In the genomic region with DNA sequence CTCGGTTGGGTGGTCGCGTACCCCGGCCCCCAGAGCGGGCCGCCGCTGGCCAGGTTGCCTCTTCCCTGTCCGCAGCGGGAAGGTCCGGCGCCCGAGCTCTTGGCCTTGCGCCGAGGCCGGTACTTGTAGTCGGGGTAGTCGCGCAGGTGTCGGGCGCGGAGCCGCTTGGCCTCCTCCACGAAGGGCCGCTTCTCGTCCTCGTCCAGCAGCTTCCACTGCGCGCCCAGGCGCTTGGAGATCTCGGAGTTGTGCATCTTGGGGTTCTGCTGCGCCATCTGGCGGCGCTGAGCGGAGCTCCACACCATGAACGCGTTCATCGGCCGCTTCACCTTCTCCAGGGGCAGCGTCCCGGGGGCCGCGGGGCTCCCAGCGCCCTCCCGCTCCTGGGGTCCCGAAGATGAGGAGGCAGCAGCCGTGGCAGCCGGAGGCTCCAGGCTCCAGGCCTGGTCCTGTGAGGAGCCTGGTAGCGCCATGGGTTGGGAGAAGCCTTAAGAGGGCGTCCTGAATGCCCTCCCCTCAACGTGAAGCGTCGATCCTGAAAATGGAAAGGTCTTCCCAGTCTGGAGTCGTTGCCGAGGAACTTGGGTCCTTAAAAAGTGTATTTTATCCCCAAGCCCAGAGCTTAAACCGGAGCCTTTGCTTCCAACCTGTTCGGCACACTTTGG, we compare ENCODE assay signal across 9 cellular contexts. TPM values are rescaled to one million over a fixed set of nuclear protein-coding genes. Genes with fewer than 3 reads are reported as not detected.
DNase-seq lines count a peak whose midpoint lies in the region; ATAC-seq and TF ChIP-seq lines count a peak whose summit lies in the region.
"Had no signal": no experiment of that assay in that cellular context is flagged by ENCODE, and none has a peak within 500 bp of the region (broad histone marks: within the 10 kb centered on the region; RNA-seq: fewer than 3 reads in every experiment).

No MANE protein-coding gene starts in this region.

- H3K4me2 ChIP-seq in PC-3 (ENCODE audit: low read length) (no peak overlapping the region), neural cell (ENCODE audit: low read length) (no peak overlapping the region)

- H3K9me3 ChIP-seq in PC-3 (ENCODE audit: low read length): no peaks in the 10 kb centered on the region
- no peaks in the 10 kb centered on the region for H3K9me3 ChIP-seq in neural cell (ENCODE audit: low read length)

- H3K36me3 Mint-ChIP-seq in activated naive CD4-positive, alpha-beta T cell treated with anti-CD3 and anti-CD28 coated beads, Interleukin-2, amount 50 U/mL, for 72 hours: peaks cover 14 to 22% of the 10 kb centered on the region in 2 donors

- H3F3A ChIP-seq in PC-3 (ENCODE audit: low read length, unreplicated experiment): no peaks in the 10 kb centered on the region
- no peaks in the 10 kb centered on the region for H3F3A ChIP-seq in neural cell (ENCODE audit: insufficient read depth, low read length, poor library complexity, severe bottlenecking)

- CTCF ChIA-PET in PC-3 (lab: Charles Lee): interaction anchor here (0.6 to 1.1 kb wide), 2 partner anchors 32 to 98 kb away, joined by 4 to 5 read pairs; a partner anchor contains a TSS

- TF ChIP-seq CTCF in PC-3 (conservative IDR thresholded peaks at IDR 0.05; ENCODE audit: low read depth, low read length) (peak; percentile 61), neural cell (IDR thresholded peaks at IDR 0.05; ENCODE audit: poor library complexity, severe bottlenecking) (peak; percentile 82)

- peak; percentile 38 for ATAC-seq in PC-3
- ATAC-seq in activated naive CD4-positive, alpha-beta T cell treated with anti-CD3 and anti-CD28 coated beads, Interleukin-2, amount 50 U/mL, for 72 hours: peak; percentile 55 to 82

- intact Hi-C loops in PC-3 (cut with micrococcal nuclease): no loop called here

- H3K4me1 ChIP-seq in PC-3 (ENCODE audit: insufficient read depth, low read length): peaks cover 49% of the 10 kb centered on the region

- peak; percentile 93 for DNase-seq in G401 (ENCODE audit: low spot score)
- DNase-seq in PC-3: peak; percentile 46
- peak; percentile 71 to 72 for DNase-seq in activated naive CD4-positive, alpha-beta T cell treated with anti-CD3 and anti-CD28 coated beads, Interleukin-2, amount 50 U/mL, for 72 hours (ENCODE audit: low spot score in 2 of 2)
- DNase-seq in germinal center (ENCODE audit: low spot score): peak; percentile 80
- DNase-seq in stromal cell of bone marrow (ENCODE audit: low read depth): peak; percentile 65
- DNase-seq in COLO829 (ENCODE audit: low spot score): no peak
- no peak for DNase-seq in NCI-H510A treated with DMSO at 0.1 percent for 48 hours (lab: John Stamatoyannopoulos, UW)

- in situ Hi-C loops in G401 (cut with HindIII; ENCODE audit: low sequenced_read_pairs): no loop called here

- H3K36me3 ChIP-seq in PC-3 (ENCODE audit: low read depth, low read length): peaks cover 6% of the 10 kb centered on the region; the same call in 1 of the 2 replicates
- H3K36me3 ChIP-seq in neural cell (ENCODE audit: insufficient read depth, low read length): peaks cover 5% of the 10 kb centered on the region

- peak; percentile 68 for TF ChIP-seq RAD21 in neural cell (conservative IDR thresholded peaks at IDR 0.05)

- no peak overlapping the region for H3K9ac ChIP-seq in PC-3 (ENCODE audit: low read length)
- no peak overlapping the region for H3K9ac ChIP-seq in neural cell (ENCODE audit: low read length)

- H3K27ac ChIP-seq in PC-3 (ENCODE audit: low read length) (peak overlapping the region; percentile 92; the same call in 1 of the 2 replicates), neural cell (ENCODE audit: low read length) (no peak overlapping the region)

- no peak for TF ChIP-seq EP300 in neural cell (conservative IDR thresholded peaks at IDR 0.05; ENCODE audit: poor library complexity, severe bottlenecking)

- H3K79me2 ChIP-seq in PC-3 (ENCODE audit: low read length) (peaks cover 32% of the 10 kb centered on the region), neural cell (replicated peaks; ENCODE audit: insufficient read depth, low read length) (no peaks in the 10 kb centered on the region)

- H2AFZ ChIP-seq in PC-3 (ENCODE audit: low read length) (no peak overlapping the region), neural cell (ENCODE audit: low read depth, low read length) (no peak overlapping the region)

- BruUV-seq in PC-3 (replicated peaks; lab: Mats Ljungman, UMichigan): TSS peak; percentile 48

- H3K27me3 ChIP-seq in PC-3 (ENCODE audit: low read length) (no peaks in the 10 kb centered on the region), neural cell (ENCODE audit: insufficient read depth, low read depth, low read length) (no peaks in the 10 kb centered on the region)

- no peak overlapping the region for H3K4me3 ChIP-seq in PC-3 (ENCODE audit: low read length)
- peak overlapping the region; percentile 38 for H3K4me3 ChIP-seq in neural cell (ENCODE audit: low read length)

- POLR2A ChIA-PET in PC-3 (lab: Charles Lee; ENCODE audit: unreplicated experiment): no interaction called here

- no peaks in the 10 kb centered on the region for H3K9me2 ChIP-seq in PC-3 (replicated peaks; ENCODE audit: low read length)
- H3K9me2 ChIP-seq in neural cell (ENCODE audit: insufficient read depth, low read length): no peaks in the 10 kb centered on the region

- H3K27ac Mint-ChIP-seq in activated naive CD4-positive, alpha-beta T cell treated with anti-CD3 and anti-CD28 coated beads, Interleukin-2, amount 50 U/mL, for 72 hours: no peak overlapping the region

- H4K20me1 ChIP-seq in PC-3 (ENCODE audit: low read length) (no peaks in the 10 kb centered on the region), neural cell (ENCODE audit: insufficient read depth) (no peaks in the 10 kb centered on the region)

- H3K9me3 Mint-ChIP-seq in activated naive CD4-positive, alpha-beta T cell treated with anti-CD3 and anti-CD28 coated beads, Interleukin-2, amount 50 U/mL, for 72 hours: no peaks in the 10 kb centered on the region

TF ChIP-seq in neural cell, 6 proteins besides CTCF, POLR2A, EP300 and RAD21:
- peak; percentile 33 for TF ChIP-seq MXI1 (conservative IDR thresholded peaks at IDR 0.05; ENCODE audit: poor library complexity, severe bottlenecking)
- TF ChIP-seq, protein P1, sequence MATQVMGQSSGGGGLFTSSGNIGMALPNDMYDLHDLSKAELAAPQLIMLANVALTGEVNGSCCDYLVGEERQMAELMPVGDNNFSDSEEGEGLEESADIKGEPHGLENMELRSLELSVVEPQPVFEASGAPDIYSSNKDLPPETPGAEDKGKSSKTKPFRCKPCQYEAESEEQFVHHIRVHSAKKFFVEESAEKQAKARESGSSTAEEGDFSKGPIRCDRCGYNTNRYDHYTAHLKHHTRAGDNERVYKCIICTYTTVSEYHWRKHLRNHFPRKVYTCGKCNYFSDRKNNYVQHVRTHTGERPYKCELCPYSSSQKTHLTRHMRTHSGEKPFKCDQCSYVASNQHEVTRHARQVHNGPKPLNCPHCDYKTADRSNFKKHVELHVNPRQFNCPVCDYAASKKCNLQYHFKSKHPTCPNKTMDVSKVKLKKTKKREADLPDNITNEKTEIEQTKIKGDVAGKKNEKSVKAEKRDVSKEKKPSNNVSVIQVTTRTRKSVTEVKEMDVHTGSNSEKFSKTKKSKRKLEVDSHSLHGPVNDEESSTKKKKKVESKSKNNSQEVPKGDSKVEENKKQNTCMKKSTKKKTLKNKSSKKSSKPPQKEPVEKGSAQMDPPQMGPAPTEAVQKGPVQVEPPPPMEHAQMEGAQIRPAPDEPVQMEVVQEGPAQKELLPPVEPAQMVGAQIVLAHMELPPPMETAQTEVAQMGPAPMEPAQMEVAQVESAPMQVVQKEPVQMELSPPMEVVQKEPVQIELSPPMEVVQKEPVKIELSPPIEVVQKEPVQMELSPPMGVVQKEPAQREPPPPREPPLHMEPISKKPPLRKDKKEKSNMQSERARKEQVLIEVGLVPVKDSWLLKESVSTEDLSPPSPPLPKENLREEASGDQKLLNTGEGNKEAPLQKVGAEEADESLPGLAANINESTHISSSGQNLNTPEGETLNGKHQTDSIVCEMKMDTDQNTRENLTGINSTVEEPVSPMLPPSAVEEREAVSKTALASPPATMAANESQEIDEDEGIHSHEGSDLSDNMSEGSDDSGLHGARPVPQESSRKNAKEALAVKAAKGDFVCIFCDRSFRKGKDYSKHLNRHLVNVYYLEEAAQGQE (IDR thresholded peaks at IDR 0.05; ENCODE audit: borderline replicate concordance): no peak
- no peak for TF ChIP-seq TAF1 (IDR thresholded peaks at IDR 0.05; ENCODE audit: low read depth)
- no peak for TF ChIP-seq EZH2 (IDR thresholded peaks at IDR 0.05; ENCODE audit: borderline replicate concordance, insufficient read depth, low read length, poor library complexity, severe bottlenecking)
- TF ChIP-seq SMC3 (conservative IDR thresholded peaks at IDR 0.05; ENCODE audit: poor library complexity): peak; percentile 78
- no peak for TF ChIP-seq POLR2AphosphoS5 (IDR thresholded peaks at IDR 0.05)
TF ChIP-seq in neural cell: peak in this region for 2.

RNA-seq across cellular contexts. Expression of a gene that starts 0.6 kb away (rescaled TPM):
- 6.8 and 12.1 TPM in 2 replicates for total RNA-seq in G401 (2014; rRNA removed; shearing (Covaris generic))
- total RNA-seq in PC-3 (2014; rRNA removed): 6.3 and 7.0 TPM in 2 replicates
- total RNA-seq in activated naive CD4-positive, alpha-beta T cell treated with anti-CD3 and anti-CD28 coated beads, Interleukin-2, amount 50 U/mL, for 72 hours: under 1 TPM; 0.23 to 0.93 TPM
- polyA plus RNA-seq in neural cell: 0.47 and 1.5 TPM in 2 replicates
- polyA minus RNA-seq in neural cell: not detected in 2 replicates
- total RNA-seq: M059J had no signal

RNA-seq across cellular contexts. Expression of a gene that starts 5.7 kb away (rescaled TPM):
- 151 and 157 TPM in 2 replicates for total RNA-seq in G401 (2014; rRNA removed; shearing (Covaris generic))
- total RNA-seq in PC-3 (2014; rRNA removed): 71.0 and 94.1 TPM in 2 replicates
- 10 to 100 TPM; 52.1 to 60.6 TPM for total RNA-seq in activated naive CD4-positive, alpha-beta T cell treated with anti-CD3 and anti-CD28 coated beads, Interleukin-2, amount 50 U/mL, for 72 hours
- 110 and 118 TPM in 2 replicates for polyA plus RNA-seq in neural cell
- 39.7 and 43.1 TPM in 2 replicates for polyA minus RNA-seq in neural cell

RNA-seq across cellular contexts. Expression of a gene that starts 9.9 kb away (rescaled TPM):
- total RNA-seq in G401 (2014; rRNA removed; shearing (Covaris generic)): 119 and 129 TPM in 2 replicates
- total RNA-seq in PC-3 (2014; rRNA removed): 30.2 and 32.4 TPM in 2 replicates
- total RNA-seq in activated naive CD4-positive, alpha-beta T cell treated with anti-CD3 and anti-CD28 coated beads, Interleukin-2, amount 50 U/mL, for 72 hours: 10 to 100 TPM in 1 of 2 donors, 1 to 10 TPM in 1; 7.6 to 12.7 TPM
- not detected in 2 replicates for polyA plus RNA-seq in neural cell
- polyA minus RNA-seq in neural cell: not detected in 2 replicates

RNA-seq across cellular contexts. Expression of a gene that starts 25.4 kb away (rescaled TPM):
- 75.9 and 88.0 TPM in 2 replicates for total RNA-seq in G401 (2014; rRNA removed; shearing (Covaris generic))
- 51.4 and 67.2 TPM in 2 replicates for total RNA-seq in PC-3 (2014; rRNA removed)
- 10 to 100 TPM; 34.7 to 66.2 TPM for total RNA-seq in activated naive CD4-positive, alpha-beta T cell treated with anti-CD3 and anti-CD28 coated beads, Interleukin-2, amount 50 U/mL, for 72 hours
- polyA plus RNA-seq in neural cell: 118 and 130 TPM in 2 replicates
- polyA minus RNA-seq in neural cell: 104 and 127 TPM in 2 replicates

RNA-seq across cellular contexts. Expression of a gene that starts 27.6 kb away (rescaled TPM):
- 157 and 182 TPM in 2 replicates for total RNA-seq in G401 (2014; rRNA removed; shearing (Covaris generic))
- total RNA-seq in PC-3 (2014; rRNA removed): 82.8 and 88.7 TPM in 2 replicates
- 10 to 100 TPM; 42.9 to 46.3 TPM for total RNA-seq in activated naive CD4-positive, alpha-beta T cell treated with anti-CD3 and anti-CD28 coated beads, Interleukin-2, amount 50 U/mL, for 72 hours
- polyA plus RNA-seq in neural cell: 148 and 151 TPM in 2 replicates
- polyA minus RNA-seq in neural cell: 74.8 and 105 TPM in 2 replicates

Comparison
In these comparisons a context has a peak if more than half of its experiments do, and no peak if none do; other contexts are left out.
1. DNase-seq: peak in G401 (single experiment), PC-3 (single experiment), activated naive CD4-positive, alpha-beta T cell treated with anti-CD3 and anti-CD28 coated beads, Interleukin-2, amount 50 U/mL, for 72 hours (2 of 2), germinal center (single experiment) and stromal cell of bone marrow (single experiment); none in COLO829 (single experiment) and NCI-H510A treated with DMSO at 0.1 percent for 48 hours (single experiment).